Comparison of ENCODE assay signal across 20 cellular contexts in the genomic region with DNA sequence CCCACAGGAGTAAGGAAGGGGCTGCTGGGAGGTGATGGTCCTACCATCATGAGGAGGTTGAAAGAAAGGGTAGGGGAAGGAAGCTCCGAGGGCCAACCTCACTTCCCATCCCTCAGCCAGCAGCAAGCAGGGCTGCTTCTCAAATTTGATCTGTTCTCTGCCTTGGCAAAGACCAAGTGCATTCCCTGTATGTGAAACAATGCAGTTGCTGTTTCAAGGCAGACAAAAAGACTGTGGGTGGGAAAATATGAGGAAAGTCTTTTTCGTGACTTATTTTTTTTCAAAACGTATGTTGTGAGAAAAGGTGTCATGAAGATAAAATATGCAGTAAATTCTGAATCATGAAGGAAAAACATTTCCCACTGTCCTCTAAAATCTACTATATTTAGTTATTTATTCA.
DNase-seq lines count a peak whose midpoint lies in the region; ATAC-seq, FAIRE-seq and TF ChIP-seq lines count a peak whose summit lies in the region.
"Had no signal": no experiment of that assay in that cellular context is flagged by ENCODE, and none has a peak within 500 bp of the region (broad histone marks: within the 10 kb centered on the region; RNA-seq: fewer than 3 reads in every experiment).

No MANE protein-coding gene starts in this region.

- peak; percentile 39 for DNase-seq in AG10803 (ENCODE audit: low read depth)
- peak; percentile 73 for DNase-seq in astrocyte (ENCODE audit: low read depth)
- DNase-seq in globus pallidus (ENCODE audit: low spot score) = peak; percentile 33
- no peak for DNase-seq in neural crest cell (ENCODE audit: low read depth, low spot score)
- no peak for DNase-seq in G401 (ENCODE audit: low spot score)
- no peak for DNase-seq in GDM1 (lab: John Stamatoyannopoulos, UW)
- DNase-seq: DMS79 treated with DMSO at 0.1 percent for 48 hours, GOT3, HCEC 1CT, IMR-90, NCI-H1092 treated with DMSO at 0.1 percent for 48 hours, NCI-H1436 treated with DMSO at 0.1 percent for 48 hours, NCI-H1930, NCI-H524 treated with DMSO at 0.1 percent for 48 hours had no signal

- H3K4me1 Mint-ChIP-seq in astrocyte (ENCODE audit: low read depth, unreplicated experiment) (peaks cover 10% of the 10 kb centered on the region), neural crest cell (peaks cover 10% of the 10 kb centered on the region)
- H3K4me1 Mint-ChIP-seq: CD14-positive monocyte had no signal

- H3K9me3 Mint-ChIP-seq in astrocyte (ENCODE audit: unreplicated experiment) (no peaks in the 10 kb centered on the region), neural crest cell (peaks cover 2% of the 10 kb centered on the region)

- H3K36me3 ChIP-seq in astrocyte (ENCODE audit: insufficient read depth, low read length) = no peaks in the 10 kb centered on the region

- H3K27ac Mint-ChIP-seq in astrocyte (ENCODE audit: unreplicated experiment) (peak overlapping the region; percentile 24), neural crest cell (ENCODE audit: unreplicated experiment) (peak overlapping the region; percentile 37)
- H3K27ac Mint-ChIP-seq: B cell had no signal

- no peaks in the 10 kb centered on the region for H3K4me1 ChIP-seq in astrocyte (ENCODE audit: insufficient read depth, low read length)

- H3K27me3 Mint-ChIP-seq in astrocyte (ENCODE audit: low read depth, unreplicated experiment) = no peaks in the 10 kb centered on the region
- no peaks in the 10 kb centered on the region for H3K27me3 Mint-ChIP-seq in neural crest cell (ENCODE audit: low read depth)
- H3K27me3 Mint-ChIP-seq: B cell had no signal

- H3K4me3 Mint-ChIP-seq in astrocyte (ENCODE audit: unreplicated experiment) = no peak overlapping the region
- no peak overlapping the region for H3K4me3 Mint-ChIP-seq in neural crest cell
- H3K4me3 Mint-ChIP-seq: B cell, CD14-positive monocyte had no signal

- H3K9me3 ChIP-seq in astrocyte (ENCODE audit: insufficient read depth, low read depth, low read length) = no peaks in the 10 kb centered on the region

- in situ Hi-C loops in G401 (cut with HindIII; ENCODE audit: low sequenced_read_pairs) = no loop called here

- H3K4me3 ChIP-seq in AG10803 (ENCODE audit: low read length) (no peak overlapping the region), astrocyte (ENCODE audit: insufficient read depth, low read depth, low read length) (no peak overlapping the region)

- H3K4me2 ChIP-seq in astrocyte (ENCODE audit: low read length) = no peak overlapping the region
- H3K4me2 ChIP-seq: KMS-11 had no signal

- H2AFZ ChIP-seq in astrocyte (ENCODE audit: low read depth, low read length) = no peak overlapping the region

- no peaks in the 10 kb centered on the region for H4K20me1 ChIP-seq in astrocyte (ENCODE audit: insufficient read depth, low read length)

- no peak for ATAC-seq in HG03159 (IDR thresholded peaks at IDR 0.05; ENCODE audit: unreplicated experiment)
- ATAC-seq in HG02870 (IDR thresholded peaks at IDR 0.05; ENCODE audit: unreplicated experiment) = no peak
- ATAC-seq: Panc1 had no signal

- TF ChIP-seq CTCF in AG10803 (conservative IDR thresholded peaks at IDR 0.05; ENCODE audit: low read length) (no peak), astrocyte (IDR thresholded peaks at IDR 0.05; ENCODE audit: insufficient read depth, low read depth, low read length) (no peak), neural crest cell (conservative IDR thresholded peaks at IDR 0.05) (no peak)

- H3K79me2 ChIP-seq in astrocyte (ENCODE audit: insufficient read depth, low read length) = no peaks in the 10 kb centered on the region

- no peaks in the 10 kb centered on the region for H3K27me3 ChIP-seq in astrocyte (ENCODE audit: insufficient read depth, low read length)

- no peak for FAIRE-seq in astrocyte (lab: Jason Lieb, UNC)

- H3K36me3 Mint-ChIP-seq in astrocyte (ENCODE audit: low read depth, unreplicated experiment) (peaks cover 2% of the 10 kb centered on the region), neural crest cell (ENCODE audit: low read depth) (peaks cover 3% of the 10 kb centered on the region)

- no peak overlapping the region for H3K27ac ChIP-seq in astrocyte (ENCODE audit: low read depth, low read length)
- H3K27ac ChIP-seq: KMS-11 had no signal

- H3K9ac ChIP-seq in astrocyte (ENCODE audit: low read length) = no peak overlapping the region
- H3K9ac ChIP-seq: KMS-11 had no signal

Comparison
In these comparisons a context has a peak if more than half of its experiments do, and no peak if none do; other contexts are left out.
1. DNase-seq: peak in AG10803 (single experiment), astrocyte (single experiment) and globus pallidus (single experiment); none in neural crest cell (single experiment), G401 (single experiment) and GDM1 (single experiment).